Comparison of ENCODE assay signal across 9 cellular contexts in genomic region chr14:25049559-25050493, GRCh38. TPM values are rescaled to one million over a fixed set of nuclear protein-coding genes. Genes with fewer than 3 reads are reported as not detected.
A peak's percentile ranks its signal among the peaks of the same experiment; 100 is the strongest.
DNase-seq lines count a peak whose midpoint lies in the region; ATAC-seq lines count a peak whose summit lies in the region.
"Had no signal": no experiment of that assay in that cellular context is flagged by ENCODE, and none has a peak within 500 bp of the region (broad histone marks: within the 10 kb centered on the region; RNA-seq: fewer than 3 reads in every experiment).

Gene STXBP6 (minus strand): TSS chr14:25050147. CDS start chr14:24974818, 75,329 bp downstream.

- ATAC-seq in HG03565 (IDR thresholded peaks at IDR 0.05; ENCODE audit: unreplicated experiment) (peak; percentile 64), left lobe of liver (peak; percentile 95), HG02970 (IDR thresholded peaks at IDR 0.05; ENCODE audit: low FRiP score, unreplicated experiment) (no peak)
- ATAC-seq in stimulated activated effector memory CD8-positive, alpha-beta T cell treated with anti-CD3 and anti-CD28 coated beads, Interleukin-12 subunit alpha, Interleukin-12 subunit beta, amount 100 ng/mL, for 72 hours = peak; percentile 70

- H3K27me3 ChIP-seq in SJCRH30 (no peaks in the 10 kb centered on the region), duodenal mucosa (ENCODE audit: control insufficient read depth in 1 of 2, insufficient read depth in 2 of 2, low read length in 2 of 2) (peaks cover 0 to 2% of the 10 kb centered on the region in 2 donors)

- H3K4me1 Mint-ChIP-seq in stimulated activated effector memory CD8-positive, alpha-beta T cell treated with anti-CD3 and anti-CD28 coated beads, Interleukin-12 subunit alpha, Interleukin-12 subunit beta, amount 100 ng/mL, for 72 hours = peaks cover 10% of the 10 kb centered on the region

- no peak within 1 kb of the TSS for H3K27ac Mint-ChIP-seq in stimulated activated effector memory CD8-positive, alpha-beta T cell treated with anti-CD3 and anti-CD28 coated beads, Interleukin-12 subunit alpha, Interleukin-12 subunit beta, amount 100 ng/mL, for 72 hours

- no peak within 1 kb of the TSS for H3K27ac ChIP-seq in SJCRH30
- H3K27ac ChIP-seq in duodenal mucosa (ENCODE audit: low read depth, low read length) = no peak within 1 kb of the TSS
- H3K27ac ChIP-seq: neutrophil had no signal

- H3K36me3 Mint-ChIP-seq in stimulated activated effector memory CD8-positive, alpha-beta T cell treated with anti-CD3 and anti-CD28 coated beads, Interleukin-12 subunit alpha, Interleukin-12 subunit beta, amount 100 ng/mL, for 72 hours = no peaks in the 10 kb centered on the region

- H3K4me3 ChIP-seq in SJCRH30 (peak within 1 kb of the TSS; percentile 60), duodenal mucosa (ENCODE audit: low read depth in 1 of 2, low read length in 2 of 2) (peak within 1 kb of the TSS; percentile 72 to 77)

- peak; percentile 63 for DNase-seq in activated CD8-positive, alpha-beta memory T cell treated with anti-CD3 and anti-CD28 coated beads, Interleukin-2, amount 50 U/mL, for 48 hours
- no peak for DNase-seq in activated CD8-positive, alpha-beta memory T cell treated with anti-CD3 and anti-CD28 coated beads, Interleukin-2, amount 50 U/mL, for 4 hours
- DNase-seq in SJCRH30 = peak; percentile 45 to 59
- DNase-seq in left lobe of liver (ENCODE audit: low spot score) = peak; percentile 67
- no peak for DNase-seq in stimulated activated effector memory CD8-positive, alpha-beta T cell treated with anti-CD3 and anti-CD28 coated beads, Interleukin-12 subunit alpha, Interleukin-12 subunit beta, amount 100 ng/mL, for 72 hours (ENCODE audit: low spot score in 2 of 2)

- H3K9me3 Mint-ChIP-seq in stimulated activated effector memory CD8-positive, alpha-beta T cell treated with anti-CD3 and anti-CD28 coated beads, Interleukin-12 subunit alpha, Interleukin-12 subunit beta, amount 100 ng/mL, for 72 hours = no peaks in the 10 kb centered on the region

- H3K4me1 ChIP-seq in SJCRH30 = no peaks in the 10 kb centered on the region
- H3K4me1 ChIP-seq in duodenal mucosa (ENCODE audit: control insufficient read depth in 1 of 2, insufficient read depth in 2 of 2, low read length in 2 of 2) = peaks cover 14 to 15% of the 10 kb centered on the region in 2 donors

- no peaks in the 10 kb centered on the region for H3K9me3 ChIP-seq in SJCRH30 (replicated peaks)
- no peaks in the 10 kb centered on the region for H3K9me3 ChIP-seq in duodenal mucosa (ENCODE audit: control insufficient read depth in 1 of 2, low read length in 2 of 2)
- H3K9me3 ChIP-seq: neutrophil had no signal

- peak within 1 kb of the TSS; percentile 48 for H3K4me3 Mint-ChIP-seq in stimulated activated effector memory CD8-positive, alpha-beta T cell treated with anti-CD3 and anti-CD28 coated beads, Interleukin-12 subunit alpha, Interleukin-12 subunit beta, amount 100 ng/mL, for 72 hours

- H3K36me3 ChIP-seq in SJCRH30 = no peaks in the 10 kb centered on the region
- H3K36me3 ChIP-seq in duodenal mucosa (ENCODE audit: control insufficient read depth in 1 of 2, insufficient read depth in 2 of 2, low read length in 2 of 2) = no peaks in the 10 kb centered on the region
- H3K36me3 ChIP-seq: neutrophil had no signal

- peak within 1 kb of the TSS; percentile 62 to 67 for H3K9ac ChIP-seq in duodenal mucosa (ENCODE audit: low read depth in 1 of 2, low read length in 2 of 2)

RNA-seq across cellular contexts. Expression of gene STXBP6, which starts in this region (rescaled TPM):
- 2.4 and 2.9 TPM in 2 replicates for total RNA-seq in SJCRH30 (2014; rRNA removed; shearing (Covaris generic))
- total RNA-seq in left lobe of liver = 0.98 TPM

Comparison
In these comparisons a context has a peak if more than half of its experiments do, and no peak if none do; other contexts are left out.
1. DNase-seq: peak in activated CD8-positive, alpha-beta memory T cell treated with anti-CD3 and anti-CD28 coated beads, Interleukin-2, amount 50 U/mL, for 48 hours (single experiment) and SJCRH30 (2 of 2); none in activated CD8-positive, alpha-beta memory T cell treated with anti-CD3 and anti-CD28 coated beads, Interleukin-2, amount 50 U/mL, for 4 hours (single experiment) and stimulated activated effector memory CD8-positive, alpha-beta T cell treated with anti-CD3 and anti-CD28 coated beads, Interleukin-12 subunit alpha, Interleukin-12 subunit beta, amount 100 ng/mL, for 72 hours (0 of 2).
2. Peak in DNase-seq and ATAC-seq in left lobe of liver; RNA of the gene not detected or under 1 TPM.